13 cellular contexts compared by ENCODE assay signal in genomic region chr4:158625544-158625943, GRCh38.
"Had no signal": no experiment of that assay in that cellular context is flagged by ENCODE, and none has a peak within 500 bp of the region (broad histone marks: within the 10 kb centered on the region; RNA-seq: fewer than 3 reads in every experiment).

No MANE protein-coding gene starts in this region.

- DNase-seq: activated CD4-positive, alpha-beta T cell treated with anti-CD3 and anti-CD28 coated beads, Interleukin-2, amount 10 ng/mL, durations not matched to agents 24 days and 14 days; activated CD4-positive, CD25-positive, alpha-beta regulatory T cell; activated CD8-positive, alpha-beta T cell treated with anti-CD3 and anti-CD28 coated beads for 36 hours; activated naive CD4-positive, alpha-beta T cell treated with Interleukin-2 at 50 U/mL for 16 hours; activated T-cell treated with anti-CD3 and anti-CD28 coated beads, Interleukin-2, amount 50 U/mL, for 24 hours; cortex of kidney; sigmoid colon; stimulated activated naive B cell treated with anti-CD40 and anti-IgM and Interleukin-4, amounts not matched to agents 10 μg/mL and 1 μg/mL and 100 μg/mL, for 72 hours; T-helper 9 cell; thyroid gland had no signal

- H3K36me3 ChIP-seq: sigmoid colon, thyroid gland had no signal

- H3K9me3 Mint-ChIP-seq: activated CD4-positive, alpha-beta T cell treated with anti-CD3 and anti-CD28 coated beads, Interleukin-2, amount 10 ng/mL, durations not matched to agents 24 days and 14 days; activated CD8-positive, alpha-beta T cell treated with anti-CD3 and anti-CD28 coated beads for 36 hours; activated T-cell treated with anti-CD3 and anti-CD28 coated beads, Interleukin-2, amount 50 U/mL, for 24 hours; activated T-helper 2 cell treated with anti-CD3 and anti-CD28 coated beads, Interferon-gamma antibody, Interleukin-2, Interleukin-4, amounts not matched to agents 10 μg/mL and 5 μg/mL and 100 μg/mL, durations not matched to agents 14 hours and 24 hours and 36 hours; stimulated activated naive B cell treated with anti-CD40 and anti-IgM and Interleukin-4, amounts not matched to agents 10 μg/mL and 1 μg/mL and 100 μg/mL, for 72 hours had no signal

- H2AFZ ChIP-seq: hepatocyte had no signal

- H3K4me3 ChIP-seq: hepatocyte, sigmoid colon, thyroid gland had no signal

- H3K36me3 Mint-ChIP-seq: naive B cell; stimulated activated naive B cell treated with anti-CD40 and anti-IgM and Interleukin-4, amounts not matched to agents 10 μg/mL and 1 μg/mL and 100 μg/mL, for 72 hours had no signal

- H3K4me1 ChIP-seq: thyroid gland had no signal

- H3K27me3 ChIP-seq: sigmoid colon, thyroid gland had no signal

- H3K4me2 ChIP-seq: hepatocyte had no signal

- H3K27me3 Mint-ChIP-seq: activated CD8-positive, alpha-beta T cell treated with anti-CD3 and anti-CD28 coated beads for 36 hours had no signal

- H3K4me3 Mint-ChIP-seq: activated CD4-positive, alpha-beta T cell treated with anti-CD3 and anti-CD28 coated beads, Interleukin-2, amount 10 ng/mL, durations not matched to agents 24 days and 14 days; activated CD8-positive, alpha-beta T cell treated with anti-CD3 and anti-CD28 coated beads for 36 hours; activated T-cell treated with anti-CD3 and anti-CD28 coated beads, Interleukin-2, amount 50 U/mL, for 24 hours; naive B cell; stimulated activated naive B cell treated with anti-CD40 and anti-IgM and Interleukin-4, amounts not matched to agents 10 μg/mL and 1 μg/mL and 100 μg/mL, for 72 hours had no signal

- H3K27ac Mint-ChIP-seq: activated CD4-positive, alpha-beta T cell treated with anti-CD3 and anti-CD28 coated beads, Interleukin-2, amount 10 ng/mL, durations not matched to agents 24 days and 14 days; activated CD8-positive, alpha-beta T cell treated with anti-CD3 and anti-CD28 coated beads for 36 hours; activated T-cell treated with anti-CD3 and anti-CD28 coated beads, Interleukin-2, amount 50 U/mL, for 24 hours; activated T-helper 2 cell treated with anti-CD3 and anti-CD28 coated beads, Interferon-gamma antibody, Interleukin-2, Interleukin-4, amounts not matched to agents 10 μg/mL and 5 μg/mL and 100 μg/mL, durations not matched to agents 14 hours and 24 hours and 36 hours; naive B cell; stimulated activated naive B cell treated with anti-CD40 and anti-IgM and Interleukin-4, amounts not matched to agents 10 μg/mL and 1 μg/mL and 100 μg/mL, for 72 hours had no signal

- H3K9me3 ChIP-seq: sigmoid colon, thyroid gland had no signal

- H3K79me2 ChIP-seq: hepatocyte had no signal

- H3K4me1 Mint-ChIP-seq: activated CD4-positive, alpha-beta T cell treated with anti-CD3 and anti-CD28 coated beads, Interleukin-2, amount 10 ng/mL, durations not matched to agents 24 days and 14 days; naive B cell; stimulated activated naive B cell treated with anti-CD40 and anti-IgM and Interleukin-4, amounts not matched to agents 10 μg/mL and 1 μg/mL and 100 μg/mL, for 72 hours had no signal

- H3K27ac ChIP-seq: hepatocyte, sigmoid colon, thyroid gland had no signal
